In the genomic region with DNA sequence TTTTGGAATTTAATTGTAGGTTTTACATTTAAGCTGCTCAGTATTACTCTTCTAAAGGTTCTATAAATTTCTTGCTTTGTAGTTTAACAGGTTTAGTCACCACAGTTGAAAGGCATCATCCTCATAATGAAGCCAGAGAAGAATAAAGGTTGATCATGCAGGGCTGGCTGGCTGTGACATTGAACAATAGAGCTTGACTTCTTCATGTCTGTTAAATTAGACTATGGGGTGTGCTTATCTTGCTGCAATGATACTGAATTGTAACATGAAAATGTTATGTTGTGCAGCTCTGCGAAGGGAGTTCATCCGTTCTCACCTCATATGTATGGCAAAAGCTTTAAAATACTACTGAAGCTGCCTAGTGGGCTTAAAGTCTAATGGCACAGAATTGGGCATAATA, we compare ENCODE assay signal across 1 cellular context.
A peak's percentile ranks its signal among the peaks of the same experiment; 100 is the strongest.
TF ChIP-seq lines count a peak whose summit lies in the region.

No MANE protein-coding gene starts in this region.

TF ChIP-seq in H1, 55 proteins besides CTCF, POLR2A, EP300 and RAD21:
- peak; percentile 73 for TF ChIP-seq TAF7 (optimal IDR thresholded peaks at IDR 0.05; ENCODE audit: borderline replicate concordance, low read depth, low read length)
- peak; percentile 19; the same call in 1 of the 2 replicates for TF ChIP-seq POLR2AphosphoS5 (IDR thresholded peaks at IDR 0.05; ENCODE audit: low read depth, low read length)
- no peak for TF ChIP-seq PHF8 (conservative IDR thresholded peaks at IDR 0.05; ENCODE audit: low read depth, low read length)
